In genomic region chr4:126081336-126081735, GRCh38 we compare ENCODE assay signal across 16 cellular contexts.
DNase-seq lines count a peak whose midpoint lies in the region; ATAC-seq and TF ChIP-seq lines count a peak whose summit lies in the region.
"Had no signal": no experiment of that assay in that cellular context is flagged by ENCODE, and none has a peak within 500 bp of the region (broad histone marks: within the 10 kb centered on the region; RNA-seq: fewer than 3 reads in every experiment).

No MANE protein-coding gene starts in this region.

- WGBS in SK-N-SH (ENCODE audit: low lambda C conversion rate): 64% methylated on average over 3 of the region's 3 CpGs
- WGBS in lower leg skin, 2 donors: 16% methylated on average over 3 of the region's 3 CpGs

- no peak overlapping the region for H2AFZ ChIP-seq in SK-N-SH (ENCODE audit: low read depth)

- H3K9me3 ChIP-seq in SK-N-SH: no peaks in the 10 kb centered on the region
- H3K9me3 ChIP-seq: BLaER1 had no signal

- no peaks in the 10 kb centered on the region for H4K20me1 ChIP-seq in SK-N-SH (ENCODE audit: insufficient read depth)
- H4K20me1 ChIP-seq: BLaER1 had no signal

- TF ChIP-seq POLR2A in lower leg skin (IDR thresholded peaks at IDR 0.05): no peak

- peak; percentile 9 for DNase-seq in SK-N-SH
- DNase-seq in SK-MEL-5 (ENCODE audit: low read depth, low spot score): peak; percentile 54
- DNase-seq in fibroblast of the conjunctiva (ENCODE audit: low read depth): peak; percentile 43
- DNase-seq in lower leg skin (ENCODE audit: low spot score in 2 of 2): no peak
- DNase-seq in HCEC 1CT: no peak
- DNase-seq: CD4-positive, alpha-beta memory T cell; DMS53; NCI-H1105; NCI-H2081 had no signal

- TF ChIP-seq CTCF in SK-N-SH (IDR thresholded peaks at IDR 0.05): no peak
- no peak for TF ChIP-seq CTCF in lower leg skin (IDR thresholded peaks at IDR 0.05)

- in situ Hi-C loops in SK-MEL-5 (cut with HindIII; ENCODE audit: low pct_unique_long_range_greater_than_20kb, low sequenced_read_pairs): no loop called here

- no peaks in the 10 kb centered on the region for H3F3A ChIP-seq in SK-N-SH (replicated peaks; ENCODE audit: insufficient read depth)

- H3K4me3 ChIP-seq in SK-N-SH (ENCODE audit: low read depth in 2 of 2, low read length in 1 of 2) (no peak overlapping the region), lower leg skin (ENCODE audit: low read depth, poor library complexity, severe bottlenecking) (no peak overlapping the region)
- H3K4me3 ChIP-seq: BLaER1, K562 had no signal

- H3K27ac ChIP-seq in SK-N-SH (ENCODE audit: low read depth in 2 of 2, low read length in 1 of 2): no peak overlapping the region
- H3K27ac ChIP-seq: 22Rv1, BLaER1 had no signal

- H3K4me2 ChIP-seq in SK-N-SH: no peak overlapping the region
- H3K4me2 ChIP-seq: BLaER1 had no signal

- TF ChIP-seq RAD21 in SK-N-SH (IDR thresholded peaks at IDR 0.05; ENCODE audit: low read length): no peak

- H3K79me2 ChIP-seq in SK-N-SH (ENCODE audit: insufficient read depth): no peaks in the 10 kb centered on the region

- intact Hi-C loops in lower leg skin (cut with DNase I; ENCODE audit: low total_unique reads): no loop called here

- H3K9ac ChIP-seq in SK-N-SH: no peak overlapping the region
- H3K9ac ChIP-seq: BLaER1 had no signal

- no peak for TF ChIP-seq EP300 in SK-N-SH (IDR thresholded peaks at IDR 0.05; ENCODE audit: borderline replicate concordance in 1 of 2, low read depth in 1 of 2, low read length in 1 of 2)

- no peaks in the 10 kb centered on the region for H3K27me3 ChIP-seq in SK-N-SH (ENCODE audit: insufficient read depth)
- H3K27me3 ChIP-seq: BLaER1 had no signal

- no peaks in the 10 kb centered on the region; a peak in 1 of 4 replicates for H3K4me1 ChIP-seq in SK-N-SH (ENCODE audit: control insufficient read depth in 1 of 2, insufficient read depth in 2 of 2, low read depth in 1 of 2, low read length in 1 of 2)
- H3K4me1 ChIP-seq: BLaER1 had no signal

- H3K9me2 ChIP-seq in SK-N-SH: peaks cover 3% of the 10 kb centered on the region; the same call in 1 of the 2 replicates

- no peak for ATAC-seq in SK-N-SH treated with all-trans-retinoic acid at 6 μM for 48 hours
- ATAC-seq in HG03097 (IDR thresholded peaks at IDR 0.05; ENCODE audit: low FRiP score, unreplicated experiment): no peak
- ATAC-seq in GM19328 (IDR thresholded peaks at IDR 0.05; ENCODE audit: unreplicated experiment): no peak
- ATAC-seq: K562, Panc1 had no signal

- POLR2A ChIA-PET in SK-N-SH (lab: Yijun Ruan, JAX): no interaction called here

- CTCF ChIA-PET in SK-N-SH (lab: Yijun Ruan, JAX): interaction anchor here (1.0 kb wide), 1 partner anchor 10 kb away, joined by 5 read pairs; no protein-coding TSS in a partner anchor

- H3K36me3 ChIP-seq in SK-N-SH (replicated peaks in 1 of 2; ENCODE audit: control insufficient read depth in 1 of 2, insufficient read depth in 2 of 2, low read length in 1 of 2): no peaks in the 10 kb centered on the region
- H3K36me3 ChIP-seq: BLaER1 had no signal

TF ChIP-seq in SK-N-SH, 30 proteins besides CTCF, POLR2A, EP300 and RAD21 (continues in another document):
- no peak for TF ChIP-seq SMC3 (IDR thresholded peaks at IDR 0.05; ENCODE audit: low read depth, low read length)
- no peak for TF ChIP-seq TCF12 (IDR thresholded peaks at IDR 0.05)
- TF ChIP-seq TAF1 (IDR thresholded peaks at IDR 0.05; ENCODE audit: borderline replicate concordance, low read depth, low read length): no peak
- no peak for TF ChIP-seq TEAD4 (IDR thresholded peaks at IDR 0.05; ENCODE audit: borderline replicate concordance, insufficient read depth)
- TF ChIP-seq POLR2AphosphoS5 (IDR thresholded peaks at IDR 0.05; ENCODE audit: low read depth, low read length): no peak
- no peak for TF ChIP-seq ELF1 (IDR thresholded peaks at IDR 0.05)
- no peak for TF ChIP-seq REST (IDR thresholded peaks at IDR 0.05; ENCODE audit: low read depth, low read length)
- TF ChIP-seq SIN3A (IDR thresholded peaks at IDR 0.05; ENCODE audit: borderline replicate concordance, low read depth, low read length): no peak
- TF ChIP-seq USF1 (IDR thresholded peaks at IDR 0.05; ENCODE audit: borderline replicate concordance, low read depth): no peak
- no peak for TF ChIP-seq CHD2 (IDR thresholded peaks at IDR 0.05; ENCODE audit: low read length, partially characterized antibody)
- no peak for TF ChIP-seq YY1 (IDR thresholded peaks at IDR 0.05; ENCODE audit: low read depth)

TF ChIP-seq in SK-N-SH treated with all-trans-retinoic acid at 6 μM for 48 hours, 23 proteins besides CTCF, POLR2A, EP300 and RAD21:
- TF ChIP-seq CREB5 (CRISPR knock-in tag; IDR thresholded peaks at IDR 0.05; ENCODE audit: low read depth): no peak
- no peak for TF ChIP-seq TCF4 (CRISPR knock-in tag; IDR thresholded peaks at IDR 0.05; ENCODE audit: borderline replicate concordance)
- TF ChIP-seq OSR1 (CRISPR knock-in tag; IDR thresholded peaks at IDR 0.05): no peak
- no peak for TF ChIP-seq RARB (CRISPR knock-in tag; IDR thresholded peaks at IDR 0.05)
- no peak for TF ChIP-seq GLIS3 (CRISPR knock-in tag; IDR thresholded peaks at IDR 0.05)
- TF ChIP-seq CSDC2 (CRISPR knock-in tag; IDR thresholded peaks at IDR 0.05): no peak
- no peak for TF ChIP-seq ZFP3 (CRISPR knock-in tag; IDR thresholded peaks at IDR 0.05)
- no peak for TF ChIP-seq TOX (CRISPR knock-in tag; IDR thresholded peaks at IDR 0.05; ENCODE audit: borderline replicate concordance)
- TF ChIP-seq ZNF70 (CRISPR knock-in tag; IDR thresholded peaks at IDR 0.05): no peak
- no peak for TF ChIP-seq ZNF565 (CRISPR knock-in tag; conservative IDR thresholded peaks at IDR 0.05; ENCODE audit: low read depth)
- no peak for TF ChIP-seq CSRNP3 (CRISPR knock-in tag; IDR thresholded peaks at IDR 0.05)
- no peak for TF ChIP-seq ZNF8 (CRISPR knock-in tag; IDR thresholded peaks at IDR 0.05)

Comparison
In these comparisons a context has a peak if more than half of its experiments do, and no peak if none do; other contexts are left out.
1. DNase-seq: peak in SK-N-SH (single experiment), SK-MEL-5 (single experiment) and fibroblast of the conjunctiva (single experiment); none in lower leg skin (0 of 2) and HCEC 1CT (single experiment).